8 cellular contexts compared by ENCODE assay signal in genomic region chr12:6778571-6779550, GRCh38. TPM values are rescaled to one million over a fixed set of nuclear protein-coding genes. Genes with fewer than 3 reads are reported as not detected.
DNase-seq lines count a peak whose midpoint lies in the region; ATAC-seq, FAIRE-seq and TF ChIP-seq lines count a peak whose summit lies in the region.

No MANE protein-coding gene starts in this region.

- H3K4me1 ChIP-seq in pancreas (peaks cover 0 to 6% (median 0%) of the 10 kb centered on the region in 3 donors), tibial artery (peaks cover 0 to 19% (median 11%) of the 10 kb centered on the region in 4 donors)

- ATAC-seq in Right ventricle myocardium superior (ENCODE audit: poor library complexity), result peak; percentile 98
- peak; percentile 97 to 99 (median 98) for ATAC-seq in pancreas

- H3K36me3 ChIP-seq in SU-DHL-6 (ENCODE audit: low read length), result no peaks in the 10 kb centered on the region
- no peaks in the 10 kb centered on the region for H3K36me3 ChIP-seq in pancreas
- H3K36me3 ChIP-seq in tibial artery, result no peaks in the 10 kb centered on the region

- peak; percentile 5 for FAIRE-seq in pancreas (lab: Jason Lieb, UNC)

- WGBS in pancreas, 2 donors, result 3 to 4% methylated on average over 35 of the region's 35 CpGs

- H2AFZ ChIP-seq in SU-DHL-6 (ENCODE audit: low read depth, low read length, severe bottlenecking), result peak overlapping the region; percentile 84

- H3K27me3 ChIP-seq in SU-DHL-6 (ENCODE audit: low read length) (no peaks in the 10 kb centered on the region), pancreas (no peaks in the 10 kb centered on the region), tibial artery (no peaks in the 10 kb centered on the region)

- H3K4me3 ChIP-seq in SU-DHL-6 (ENCODE audit: insufficient read depth, low read length, poor library complexity, severe bottlenecking) (peak overlapping the region; percentile 48), pancreas (peak overlapping the region in 2 of 4 donors; percentile 27 to 47), tibial artery (peak overlapping the region; percentile 46 to 56)

- H3K27ac ChIP-seq in SU-DHL-6 (ENCODE audit: low read depth, low read length) (no peak overlapping the region), pancreas (peak overlapping the region in 2 of 4 donors; percentile 5 to 44), tibial artery (peak overlapping the region; percentile 77 to 82)

- peak; percentile 86 for DNase-seq in GDM1 (lab: John Stamatoyannopoulos, UW)
- DNase-seq in HFFc6, result peak; percentile 87
- peak; percentile 83 for DNase-seq in NCI-H1417 treated with DMSO at 0.1 percent for 48 hours (lab: John Stamatoyannopoulos, UW)
- peak; percentile 81 for DNase-seq in activated naive CD8-positive, alpha-beta T cell treated with anti-CD3 and anti-CD28 coated beads, Interleukin-2, amount 50 U/mL, for 16 hours (ENCODE audit: low read depth, low spot score)
- DNase-seq in Right ventricle myocardium superior, result peak; percentile 96
- peak; percentile 91 to 97 (median 94) for DNase-seq in pancreas
- DNase-seq in tibial artery, result peak; percentile 94 to 96

- intact Hi-C loops in Right ventricle myocardium superior (cut with DNase I), result loop anchor here (2.0 to 5.0 kb wide), 2 partner anchors 26 to 42 kb away; partner anchors contain the start of gene MLF2
- intact Hi-C loops in pancreas (cut with DNase I), result no loop called here
- intact Hi-C loops in tibial artery (cut with DNase I; ENCODE audit: low total_unique reads), result loop anchor here (2.0 to 10.0 kb wide), 2 partner anchors 26 to 164 kb away; partner anchors contain the start of gene MLF2

- no peaks in the 10 kb centered on the region for H3K9me2 ChIP-seq in SU-DHL-6 (replicated peaks; ENCODE audit: insufficient read depth, low read length)

- no peaks in the 10 kb centered on the region for H3K36me3 Mint-ChIP-seq in HFFc6 (ENCODE audit: low read depth)

- H3K4me3 Mint-ChIP-seq in HFFc6, result peak overlapping the region; percentile 89

- TF ChIP-seq CTCF in HFFc6 (IDR thresholded peaks at IDR 0.05) (peak; percentile 96), SU-DHL-6 (IDR thresholded peaks at IDR 0.05; ENCODE audit: insufficient read depth, low read length, poor library complexity, severe bottlenecking) (peak; percentile 92), pancreas (IDR thresholded peaks at IDR 0.05) (peak; percentile 91 to 94 (median 93)), tibial artery (IDR thresholded peaks at IDR 0.05) (peak; percentile 89 to 98)

- peak overlapping the region; percentile 84 for H3K27ac Mint-ChIP-seq in HFFc6

- no peaks in the 10 kb centered on the region for H3K9me3 ChIP-seq in SU-DHL-6 (ENCODE audit: insufficient read depth, low read length)
- no peaks in the 10 kb centered on the region for H3K9me3 ChIP-seq in pancreas
- no peaks in the 10 kb centered on the region for H3K9me3 ChIP-seq in tibial artery

- no peaks in the 10 kb centered on the region for H4K20me1 ChIP-seq in SU-DHL-6 (ENCODE audit: low read depth, low read length)

- H3F3A ChIP-seq in SU-DHL-6 (ENCODE audit: insufficient read depth), result no peaks in the 10 kb centered on the region

- peaks cover 8% of the 10 kb centered on the region for H3K27me3 Mint-ChIP-seq in HFFc6 (ENCODE audit: insufficient read depth)

- H3K79me2 ChIP-seq in SU-DHL-6 (ENCODE audit: insufficient read depth, low read length), result no peaks in the 10 kb centered on the region

- H3K4me2 ChIP-seq in SU-DHL-6 (ENCODE audit: low read depth, low read length, poor library complexity, severe bottlenecking), result peak overlapping the region; percentile 76

- H3K9me3 Mint-ChIP-seq in HFFc6, result no peaks in the 10 kb centered on the region

- peaks cover 16% of the 10 kb centered on the region for H3K4me1 Mint-ChIP-seq in HFFc6 (ENCODE audit: low read depth)

- H3K9ac ChIP-seq in SU-DHL-6 (ENCODE audit: low read length), result peak overlapping the region; percentile 47

RNA-seq across cellular contexts. Expression of gene LAG3, which starts 6.5 kb away (rescaled TPM):
- total RNA-seq in HFFc6 (2021; fragmentation: NEBNext Ultra II Directional; extraction: Animal tissue kit (Norgen Biotek cat#: 25700)), result under 1 TPM; 0.15 to 0.64 (median 0.50) TPM
- 0.22 TPM for total RNA-seq in Right ventricle myocardium superior
- under 1 TPM in 5 of 6 donors, not detected in 1; 0.15 to 0.32 (median 0.19) TPM for total RNA-seq in pancreas
- under 1 TPM; 0.70 to 0.91 TPM for polyA plus RNA-seq in pancreas

RNA-seq across cellular contexts. Expression of gene CD4, which starts 10.5 kb away (rescaled TPM):
- total RNA-seq in HFFc6 (2021; fragmentation: NEBNext Ultra II Directional; extraction: Animal tissue kit (Norgen Biotek cat#: 25700)), result under 1 TPM in 3 of 6 experiments, not detected in 3; 0.11 to 0.25 (median 0.11) TPM
- total RNA-seq in Right ventricle myocardium superior (10.4 TPM), pancreas (10 to 100 TPM in 1 of 6 donors, 1 to 10 TPM in 5; 1.2 to 19.9 (median 4.0) TPM)
- 1 to 10 TPM; 1.2 to 2.0 TPM for polyA plus RNA-seq in pancreas

RNA-seq across cellular contexts. Expression of gene PTMS, which starts 12.7 kb away (rescaled TPM):
- 100 to 1,000 TPM; 423 to 607 (median 561) TPM for total RNA-seq in HFFc6 (2021; fragmentation: NEBNext Ultra II Directional; extraction: Animal tissue kit (Norgen Biotek cat#: 25700))
- total RNA-seq in Right ventricle myocardium superior, result 108 TPM
- 100 to 1,000 TPM in 1 of 6 donors, 10 to 100 TPM in 5; 41.0 to 117 (median 58.3) TPM for total RNA-seq in pancreas
- 100 to 1,000 TPM; 128 to 276 TPM for polyA plus RNA-seq in pancreas

RNA-seq across cellular contexts. Expression of gene MLF2, which starts 25.9 kb away (rescaled TPM):
- 100 to 1,000 TPM; 273 to 329 (median 298) TPM for total RNA-seq in HFFc6 (2021; fragmentation: NEBNext Ultra II Directional; extraction: Animal tissue kit (Norgen Biotek cat#: 25700))
- total RNA-seq in Right ventricle myocardium superior, result 153 TPM
- total RNA-seq in pancreas, result 10 to 100 TPM; 38.5 to 63.0 (median 54.0) TPM
- polyA plus RNA-seq in pancreas, result 100 to 1,000 TPM in 1 of 2 donors, 10 to 100 TPM in 1; 74.7 to 111 TPM

RNA-seq across cellular contexts. Expression of gene GPR162, which starts 42.8 kb away (rescaled TPM):
- total RNA-seq in HFFc6 (2021; fragmentation: NEBNext Ultra II Directional; extraction: Animal tissue kit (Norgen Biotek cat#: 25700)), result 1 to 10 TPM in 5 of 6 experiments, under 1 TPM in 1; 0.78 to 3.1 (median 2.6) TPM
- total RNA-seq in Right ventricle myocardium superior (4.4 TPM), pancreas (1 to 10 TPM in 2 of 6 donors, under 1 TPM in 4; 0.41 to 4.9 (median 0.85) TPM)
- 1 to 10 TPM; 5.2 to 8.8 TPM for polyA plus RNA-seq in pancreas

Comparison
In these comparisons a context has a peak if more than half of its experiments do, and no peak if none do; other contexts are left out.
1. intact Hi-C loops: an anchor here in Right ventricle myocardium superior (2.0 to 5.0 kb wide) and tibial artery (2.0 to 10.0 kb wide); none called in pancreas.